In genomic region chr10:11822809-11823121, GRCh38 we compare ENCODE assay signal across 1 cellular context.
TF ChIP-seq lines count a peak whose summit lies in the region.

No MANE protein-coding gene starts in this region.

TF ChIP-seq in IMR-90, 13 proteins besides CTCF, POLR2A, EP300 and RAD21 (continued from another document):
- TF ChIP-seq USF2 (IDR thresholded peaks at IDR 0.05; ENCODE audit: low read depth, low read length), result no peak
- no peak for TF ChIP-seq CEBPB (IDR thresholded peaks at IDR 0.05; ENCODE audit: low read depth, low read length)
- no peak for TF ChIP-seq SMC3 (IDR thresholded peaks at IDR 0.05; ENCODE audit: low read depth, low read length)
- no peak for TF ChIP-seq RFX5 (IDR thresholded peaks at IDR 0.05; ENCODE audit: low read depth, low read length)
